In the genomic region with DNA sequence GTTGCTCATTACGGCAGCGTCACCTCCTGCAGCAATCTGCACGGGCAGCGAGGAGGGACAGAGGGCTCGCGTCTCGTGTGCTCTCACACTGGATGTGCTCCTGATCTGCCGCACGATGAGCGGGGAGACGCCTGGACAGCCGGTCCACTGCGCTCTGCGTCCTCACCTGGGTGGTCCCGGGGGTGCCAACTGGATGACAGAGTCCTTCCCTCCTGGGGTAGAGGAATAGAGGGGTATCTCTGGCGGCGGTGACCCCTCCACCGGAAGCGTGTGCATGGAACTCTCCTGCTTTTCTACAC, we compare ENCODE assay signal across 17 cellular contexts. TPM values are rescaled to one million over a fixed set of nuclear protein-coding genes. Genes with fewer than 3 reads are reported as not detected.
A peak's percentile ranks its signal among the peaks of the same experiment; 100 is the strongest.
DNase-seq lines count a peak whose midpoint lies in the region; ATAC-seq and TF ChIP-seq lines count a peak whose summit lies in the region.
"Had no signal": no experiment of that assay in that cellular context is flagged by ENCODE, and none has a peak within 500 bp of the region (broad histone marks: within the 10 kb centered on the region; RNA-seq: fewer than 3 reads in every experiment).

No MANE protein-coding gene starts in this region.

- H3K27ac Mint-ChIP-seq in MCF 10A (ENCODE audit: low read depth, unreplicated experiment): no peak overlapping the region
- no peak overlapping the region for H3K27ac Mint-ChIP-seq in CD4-positive, alpha-beta T cell
- H3K27ac Mint-ChIP-seq: activated T-helper 2 cell treated with anti-CD3 and anti-CD28 coated beads, Interferon-gamma antibody, Interleukin-2, Interleukin-4, amounts not matched to agents 10 μg/mL and 5 μg/mL and 100 μg/mL, durations not matched to agents 14 hours and 24 hours and 36 hours; B cell; mesothelial cell of epicardium had no signal

- H3K9ac ChIP-seq in GM23248: peak overlapping the region; percentile 80
- no peak overlapping the region for H3K9ac ChIP-seq in liver (ENCODE audit: low read depth in 1 of 2, low read length in 2 of 2)
- H3K9ac ChIP-seq in skeletal muscle satellite cell (ENCODE audit: low read depth, low read length): no peak overlapping the region
- no peak overlapping the region for H3K9ac ChIP-seq in colonic mucosa (ENCODE audit: low read depth in 2 of 2, low read length in 2 of 2)

- BruUV-seq in MCF 10A (replicated peaks; lab: Mats Ljungman, UMichigan): no TSS peak

- no peaks in the 10 kb centered on the region for H3K9me2 ChIP-seq in GM23248 (ENCODE audit: insufficient read depth)

- TF ChIP-seq RAD21 in liver (IDR thresholded peaks at IDR 0.05): no peak

- H3K4me3 ChIP-seq in GM23248 (peak overlapping the region; percentile 93), liver (ENCODE audit: low read depth in 1 of 3, low read length in 3 of 3) (peak overlapping the region; percentile 50 to 89 (median 52)), skeletal muscle satellite cell (ENCODE audit: low read length) (peak overlapping the region; percentile 87), colonic mucosa (no peak overlapping the region)

- H3K27ac ChIP-seq in GM23248 (no peak overlapping the region), liver (ENCODE audit: low read depth in 1 of 2, low read length in 2 of 2) (peak overlapping the region in 1 of 2 donors; percentile 88), colonic mucosa (no peak overlapping the region)
- no peak overlapping the region for H3K27ac ChIP-seq in CD4-positive, alpha-beta T cell (ENCODE audit: low read depth, low read length)
- H3K27ac ChIP-seq: WERI-Rb-1 had no signal

- in situ Hi-C loops in GM23248 (cut with MboI): no loop called here

- DNase-seq in GM23248 (no peak), MCF 10A (ENCODE audit: unreplicated experiment) (no peak), HCEC 1CT (no peak), colonic mucosa (no peak)
- DNase-seq in CD4-positive, alpha-beta T cell: no peak
- DNase-seq: activated CD8-positive, alpha-beta memory T cell treated with anti-CD3 and anti-CD28 coated beads for 24 hours; anterior cingulate cortex; DMS79 treated with DMSO at 0.1 percent for 48 hours; dorsolateral prefrontal cortex; NCI-H69; WERI-Rb-1 had no signal

- ATAC-seq in CD4-positive, alpha-beta T cell (ENCODE audit: poor library complexity): no peak
- no peak for ATAC-seq in GM19324 (IDR thresholded peaks at IDR 0.05; ENCODE audit: low FRiP score, unreplicated experiment)

- H3K27me3 Mint-ChIP-seq in MCF 10A (ENCODE audit: insufficient read depth, unreplicated experiment): no peaks in the 10 kb centered on the region
- peaks cover 43% of the 10 kb centered on the region for H3K27me3 Mint-ChIP-seq in CD4-positive, alpha-beta T cell

- intact Hi-C loops in MCF 10A (cut with micrococcal nuclease): no loop called here
- intact Hi-C loops in CD4-positive, alpha-beta T cell (cut with DNase I, micrococcal nuclease): no loop called here
- intact Hi-C loops in colonic mucosa (cut with DNase I): no loop called here

- H3K4me1 Mint-ChIP-seq in MCF 10A (ENCODE audit: insufficient read depth, unreplicated experiment): peaks cover 14% of the 10 kb centered on the region
- H3K4me1 Mint-ChIP-seq in CD4-positive, alpha-beta T cell (ENCODE audit: low read depth): peaks cover 4% of the 10 kb centered on the region

- POLR2A ChIA-PET in MCF 10A (lab: Yijun Ruan, JAX): interaction anchor here (0.7 kb wide), 1 partner anchor 53 kb away, joined by 3 read pairs; no protein-coding TSS in a partner anchor
- POLR2A ChIA-PET in CD4-positive, alpha-beta T cell (lab: Charles Lee): no interaction called here

- H3K36me3 ChIP-seq in GM23248 (ENCODE audit: low read depth) (peaks cover 41% of the 10 kb centered on the region; the same call in 1 of the 2 replicates), liver (ENCODE audit: control insufficient read depth in 4 of 4, insufficient read depth in 3 of 4, low read depth in 1 of 4, low read length in 3 of 4) (peaks cover 5 to 32% (median 20%) of the 10 kb centered on the region in 4 donors), skeletal muscle satellite cell (ENCODE audit: insufficient read depth, low read length) (peaks cover 55% of the 10 kb centered on the region), colonic mucosa (peaks cover 5% of the 10 kb centered on the region)

- 96 to 97% methylated on average over 19 of the region's 19 CpGs for WGBS in GM23248 (ENCODE audit: low coverage in 1 of 2, low lambda C conversion rate in 2 of 2, missing lambda C conversion rate in 2 of 2), 2 experiments
- 73% methylated on average over 19 of the region's 19 CpGs for WGBS in liver

- H2AFZ ChIP-seq in GM23248: no peak overlapping the region

- no peaks in the 10 kb centered on the region for H3K27me3 ChIP-seq in GM23248 (replicated peaks; ENCODE audit: insufficient read depth)
- no peaks in the 10 kb centered on the region for H3K27me3 ChIP-seq in liver (ENCODE audit: control insufficient read depth in 4 of 4, insufficient read depth in 4 of 4, low read length in 3 of 4)
- no peaks in the 10 kb centered on the region for H3K27me3 ChIP-seq in skeletal muscle satellite cell (ENCODE audit: control insufficient read depth, insufficient read depth, low read length)
- peaks cover 26% of the 10 kb centered on the region for H3K27me3 ChIP-seq in CD4-positive, alpha-beta T cell (ENCODE audit: control insufficient read depth, insufficient read depth, low read length)
- peaks cover 21% of the 10 kb centered on the region for H3K27me3 ChIP-seq in colonic mucosa
- H3K27me3 ChIP-seq: dorsolateral prefrontal cortex had no signal

- H3K4me3 Mint-ChIP-seq in MCF 10A (ENCODE audit: unreplicated experiment): peak overlapping the region; percentile 43
- no peak overlapping the region for H3K4me3 Mint-ChIP-seq in CD4-positive, alpha-beta T cell
- H3K4me3 Mint-ChIP-seq: B cell had no signal

- peaks cover 11% of the 10 kb centered on the region for H3K4me1 ChIP-seq in GM23248 (ENCODE audit: insufficient read depth)
- H3K4me1 ChIP-seq in liver (ENCODE audit: control insufficient read depth in 4 of 4, insufficient read depth in 4 of 4, low read length in 3 of 4): peaks cover 15 to 67% (median 52%) of the 10 kb centered on the region in 4 donors
- H3K4me1 ChIP-seq in skeletal muscle satellite cell (ENCODE audit: control insufficient read depth, insufficient read depth, low read length): peaks cover 32% of the 10 kb centered on the region
- H3K4me1 ChIP-seq in colonic mucosa: no peaks in the 10 kb centered on the region

- H3K36me3 Mint-ChIP-seq in MCF 10A (ENCODE audit: insufficient read depth, unreplicated experiment): peaks cover 26% of the 10 kb centered on the region
- H3K36me3 Mint-ChIP-seq in CD4-positive, alpha-beta T cell (ENCODE audit: low read depth): no peaks in the 10 kb centered on the region

- H3F3A ChIP-seq in GM23248 (ENCODE audit: insufficient read depth): peaks cover 4% of the 10 kb centered on the region; the same call in 1 of the 2 replicates

- H3K4me2 ChIP-seq in GM23248 (ENCODE audit: unreplicated experiment) (peak overlapping the region; percentile 85), skeletal muscle satellite cell (ENCODE audit: low read length) (peak overlapping the region; percentile 85)

- H3K79me2 ChIP-seq in GM23248 (ENCODE audit: insufficient read depth): peaks cover 72% of the 10 kb centered on the region

- no peaks in the 10 kb centered on the region for H3K9me3 Mint-ChIP-seq in MCF 10A (ENCODE audit: unreplicated experiment)
- H3K9me3 Mint-ChIP-seq in CD4-positive, alpha-beta T cell: no peaks in the 10 kb centered on the region
- H3K9me3 Mint-ChIP-seq: activated T-helper 2 cell treated with anti-CD3 and anti-CD28 coated beads, Interferon-gamma antibody, Interleukin-2, Interleukin-4, amounts not matched to agents 10 μg/mL and 5 μg/mL and 100 μg/mL, durations not matched to agents 14 hours and 24 hours and 36 hours; mesothelial cell of epicardium had no signal

- no peaks in the 10 kb centered on the region for H3K9me3 ChIP-seq in GM23248 (ENCODE audit: low read depth)
- no peaks in the 10 kb centered on the region for H3K9me3 ChIP-seq in liver (ENCODE audit: control insufficient read depth in 4 of 4, low read length in 3 of 4)
- no peaks in the 10 kb centered on the region for H3K9me3 ChIP-seq in skeletal muscle satellite cell (replicated peaks; ENCODE audit: low read length)
- no peaks in the 10 kb centered on the region for H3K9me3 ChIP-seq in CD4-positive, alpha-beta T cell (ENCODE audit: control insufficient read depth, low read length)
- no peaks in the 10 kb centered on the region for H3K9me3 ChIP-seq in colonic mucosa

- TF ChIP-seq CTCF in MCF 10A (IDR thresholded peaks at IDR 0.05; ENCODE audit: unreplicated experiment): no peak
- TF ChIP-seq CTCF in liver (IDR thresholded peaks at IDR 0.05; ENCODE audit: low read depth, low read length, missing input control): no peak
- TF ChIP-seq CTCF in CD4-positive, alpha-beta T cell (IDR thresholded peaks at IDR 0.05): no peak
- TF ChIP-seq CTCF in colonic mucosa (IDR thresholded peaks at IDR 0.05): no peak

- no peaks in the 10 kb centered on the region for H4K20me1 ChIP-seq in GM23248 (ENCODE audit: insufficient read depth)

- CTCF ChIA-PET in MCF 10A (lab: Yijun Ruan, JAX): no interaction called here
- CTCF ChIA-PET in CD4-positive, alpha-beta T cell (lab: Charles Lee): no interaction called here

TF ChIP-seq in liver, 16 proteins besides CTCF, POLR2A, EP300 and RAD21:
- TF ChIP-seq RXRA (IDR thresholded peaks at IDR 0.05) (no peak), TAF1 (conservative IDR thresholded peaks at IDR 0.05) (no peak)

RNA-seq across cellular contexts. Expression of a gene that starts 3.4 kb away (rescaled TPM):
- 63.8 and 64.1 TPM in 2 replicates for total RNA-seq in GM23248 (2014; rRNA removed; shearing (Covaris generic))
- polyA plus RNA-seq in GM23248 (2016; fragmentation: Nextera tagmentation; extraction: Ambion mirVana) (13.5 and 13.8 TPM in 2 replicates), liver (10 to 100 TPM; 31.3 to 40.4 TPM)
- total RNA-seq in MCF 10A (2022) (8.8 and 14.2 TPM in 2 replicates), liver (10 to 100 TPM; 13.4 to 31.7 TPM), colonic mucosa (10 to 100 TPM; 18.5 to 18.9 TPM)
- 26.9 and 33.2 TPM in 2 replicates for total RNA-seq in skeletal muscle satellite cell (2012; rRNA removed)
- 1 to 10 TPM; 1.3 to 1.7 TPM for total RNA-seq in CD4-positive, alpha-beta T cell
